ENCODE assay signal across 9 cellular contexts in genomic region chr11:47184711-47185304, GRCh38. TPM values are rescaled to one million over a fixed set of nuclear protein-coding genes. Genes with fewer than 3 reads are reported as not detected.
A peak's percentile ranks its signal among the peaks of the same experiment; 100 is the strongest.
DNase-seq lines count a peak whose midpoint lies in the region; ATAC-seq and TF ChIP-seq lines count a peak whose summit lies in the region.
"Had no signal": no experiment of that assay in that cellular context is flagged by ENCODE, and none has a peak within 500 bp of the region (broad histone marks: within the 10 kb centered on the region; RNA-seq: fewer than 3 reads in every experiment).

No MANE protein-coding gene starts in this region.

- H3K4me3 ChIP-seq in KMS-11 (IDR thresholded peaks at IDR 0.05; ENCODE audit: insufficient read depth, low read depth, low read length), result no peak overlapping the region
- H3K4me3 ChIP-seq in mammary epithelial cell (replicated peaks in 1 of 3; ENCODE audit: insufficient read depth in 1 of 3, low read depth in 2 of 3, low read length in 3 of 3), result peak overlapping the region; percentile 46 to 84 (median 62)
- H3K4me3 ChIP-seq in stomach smooth muscle (ENCODE audit: low read length in 2 of 2), result peak overlapping the region; percentile 81 to 84
- no peak overlapping the region for H3K4me3 ChIP-seq in OCI-LY7 (ENCODE audit: low read depth, low read length, poor library complexity, severe bottlenecking)

- intact Hi-C loops in mammary epithelial cell (cut with micrococcal nuclease) (loop anchor here (1.0 to 5.0 kb wide), 3 partner anchors 8 to 47 kb away; partner anchors contain the start of gene DDB2), OCI-LY7 (cut with micrococcal nuclease; ENCODE audit: unreplicated experiment) (no loop called here)

- H3K4me2 ChIP-seq in KMS-11, result peak overlapping the region; percentile 45; the same call in 1 of the 2 replicates
- peak overlapping the region; percentile 76 for H3K4me2 ChIP-seq in mammary epithelial cell (ENCODE audit: insufficient read depth, low read depth, low read length)
- H3K4me2 ChIP-seq in OCI-LY7 (ENCODE audit: low read length), result no peak overlapping the region

- no peaks in the 10 kb centered on the region for H3K36me3 ChIP-seq in KMS-11 (ENCODE audit: insufficient read depth)
- H3K36me3 ChIP-seq in mammary epithelial cell (ENCODE audit: insufficient read depth, low read length), result no peaks in the 10 kb centered on the region
- peaks cover 9 to 11% of the 10 kb centered on the region in 2 donors for H3K36me3 ChIP-seq in stomach smooth muscle (ENCODE audit: control insufficient read depth in 2 of 2, insufficient read depth in 2 of 2, low read length in 2 of 2)
- no peaks in the 10 kb centered on the region for H3K36me3 ChIP-seq in OCI-LY7 (ENCODE audit: insufficient read depth, low read length)

- POLR2A ChIA-PET in OCI-LY7 (lab: Charles Lee), result interaction anchor here (0.6 kb wide), 2 partner anchors 29 to 338 kb away, joined by 3 to 4 read pairs; no protein-coding TSS in a partner anchor

- dilution Hi-C loops in mammary epithelial cell (cut with HindIII; ENCODE audit: low sequenced_read_pairs), result loop anchor here (5.0 kb wide), 5 partner anchors 47 to 147 kb away; partner anchors contain the start of gene NR1H3

- H3K27me3 ChIP-seq in KMS-11 (ENCODE audit: insufficient read depth, low read depth) (peaks cover 28% of the 10 kb centered on the region; the same call in 1 of the 2 replicates), mammary epithelial cell (ENCODE audit: insufficient read depth, low read length) (no peaks in the 10 kb centered on the region), layer of hippocampus (ENCODE audit: control insufficient read depth, insufficient read depth, low read length) (no peaks in the 10 kb centered on the region), stomach smooth muscle (ENCODE audit: control insufficient read depth in 1 of 2, insufficient read depth in 2 of 2, low read length in 2 of 2) (no peaks in the 10 kb centered on the region)

- no peaks in the 10 kb centered on the region for H4K20me1 ChIP-seq in KMS-11 (ENCODE audit: insufficient read depth)
- no peaks in the 10 kb centered on the region for H4K20me1 ChIP-seq in mammary epithelial cell (ENCODE audit: insufficient read depth, low read length)
- no peaks in the 10 kb centered on the region for H4K20me1 ChIP-seq in OCI-LY7 (ENCODE audit: insufficient read depth, low read length)

- H3K4me1 ChIP-seq in KMS-11 (ENCODE audit: low read depth, poor library complexity, severe bottlenecking) (peaks cover 13% of the 10 kb centered on the region), mammary epithelial cell (ENCODE audit: insufficient read depth, low read length) (peaks cover 36% of the 10 kb centered on the region), stomach smooth muscle (ENCODE audit: control insufficient read depth, insufficient read depth, low read length) (peaks cover 67% of the 10 kb centered on the region), OCI-LY7 (ENCODE audit: insufficient read depth, low read length, poor library complexity, severe bottlenecking) (peaks cover 9% of the 10 kb centered on the region)

- DNase-seq in mammary epithelial cell, result no peak
- DNase-seq in OCI-LY7 (ENCODE audit: low spot score), result no peak
- DNase-seq in omental fat pad (ENCODE audit: low spot score), result no peak
- DNase-seq in stimulated activated CD4-positive, alpha-beta T cell treated with anti-CD3 and anti-CD28 coated beads, Interleukin-2, amount 100 ng/mL, for 48 hours, result no peak
- DNase-seq: foreskin melanocyte had no signal

- H3K9me3 ChIP-seq in mammary epithelial cell (replicated peaks; ENCODE audit: insufficient read depth, low read length), result no peaks in the 10 kb centered on the region
- H3K9me3 ChIP-seq in stomach smooth muscle (ENCODE audit: control insufficient read depth in 2 of 2, low read length in 2 of 2), result no peaks in the 10 kb centered on the region
- no peaks in the 10 kb centered on the region for H3K9me3 ChIP-seq in OCI-LY7 (ENCODE audit: low read length)

- H3K9me2 ChIP-seq in OCI-LY7 (ENCODE audit: insufficient read depth, low read length), result no peaks in the 10 kb centered on the region

- no peak overlapping the region for H3K27ac ChIP-seq in KMS-11
- H3K27ac ChIP-seq in mammary epithelial cell (ENCODE audit: insufficient read depth, low read depth, low read length), result peak overlapping the region; percentile 74
- H3K27ac ChIP-seq in layer of hippocampus (ENCODE audit: low read depth, low read length), result peak overlapping the region; percentile 96
- peak overlapping the region; percentile 93 for H3K27ac ChIP-seq in stomach smooth muscle (ENCODE audit: low read length)
- H3K27ac ChIP-seq in OCI-LY7 (ENCODE audit: low read depth, low read length, poor library complexity, severe bottlenecking), result no peak overlapping the region

- BruUV-seq in mammary epithelial cell (replicated peaks; lab: Mats Ljungman, UMichigan), result no TSS peak
- no TSS peak for BruUV-seq in OCI-LY7 (replicated peaks; lab: Mats Ljungman, UMichigan)

- no peak overlapping the region for H3K9ac ChIP-seq in KMS-11
- peak overlapping the region; percentile 70 for H3K9ac ChIP-seq in mammary epithelial cell (ENCODE audit: insufficient read depth, low read length)
- peak overlapping the region; percentile 68 to 78 for H3K9ac ChIP-seq in stomach smooth muscle (ENCODE audit: low read length in 2 of 2)

- H2AFZ ChIP-seq in KMS-11 (ENCODE audit: low read depth) (no peak overlapping the region), mammary epithelial cell (ENCODE audit: low read depth, low read length) (peak overlapping the region; percentile 84), OCI-LY7 (ENCODE audit: low read length) (no peak overlapping the region)

- in situ Hi-C loops in mammary epithelial cell (cut with MboI; ENCODE audit: low sequenced_read_pairs in 2 of 2), result no loop called here

- CTCF ChIA-PET in mammary epithelial cell (lab: Charles Lee; ENCODE audit: low non-redundant PET) (interaction anchor here (0.6 to 1.1 kb wide), 3 partner anchors 9 to 170 kb away, joined by 3 read pairs; no protein-coding TSS in a partner anchor), OCI-LY7 (lab: Charles Lee; ENCODE audit: unreplicated experiment) (no interaction called here)

- no peak for TF ChIP-seq CTCF in KMS-11 (conservative IDR thresholded peaks at IDR 0.05; ENCODE audit: low read depth, low read length)
- TF ChIP-seq CTCF in mammary epithelial cell (conservative IDR thresholded peaks at IDR 0.05 in 1 of 2, IDR thresholded peaks at IDR 0.05 in 1 of 2; ENCODE audit: extremely low read depth in 1 of 2, insufficient read depth in 1 of 2, low read depth in 1 of 2, low read length in 2 of 2), result no peak
- TF ChIP-seq CTCF in OCI-LY7 (conservative IDR thresholded peaks at IDR 0.05; ENCODE audit: low read length), result no peak
- TF ChIP-seq CTCF in omental fat pad (IDR thresholded peaks at IDR 0.05), result no peak

- H3K79me2 ChIP-seq in KMS-11 (ENCODE audit: insufficient read depth, low read depth) (no peaks in the 10 kb centered on the region), mammary epithelial cell (ENCODE audit: insufficient read depth, low read length) (peaks cover 49% of the 10 kb centered on the region), OCI-LY7 (ENCODE audit: insufficient read depth, low read depth, low read length) (no peaks in the 10 kb centered on the region)

- 11% methylated on average over 10 of the region's 13 CpGs for WGBS in mammary epithelial cell (ENCODE audit: low coverage, missing lambda C conversion rate)

- ATAC-seq in omental fat pad (ENCODE audit: low FRiP score), result no peak
- ATAC-seq in HG03039 (IDR thresholded peaks at IDR 0.05; ENCODE audit: unreplicated experiment), result no peak

RNA-seq across cellular contexts. Expression of gene PACSIN3, which starts 1.4 kb away (rescaled TPM):
- 10 to 100 TPM; 20.7 to 53.4 TPM for total RNA-seq in mammary epithelial cell
- polyA plus RNA-seq in mammary epithelial cell, result 39.5 TPM
- 32.1 TPM for polyA minus RNA-seq in mammary epithelial cell
- total RNA-seq in OCI-LY7 (2014; rRNA removed; shearing (Covaris generic)), result not detected in 2 replicates
- total RNA-seq in OCI-LY7 (2022), result not detected in 2 replicates
- total RNA-seq in omental fat pad, result 10 to 100 TPM; 11.2 to 47.4 (median 16.8) TPM

RNA-seq across cellular contexts. Expression of gene ARFGAP2, which starts 8.1 kb away (rescaled TPM):
- total RNA-seq in mammary epithelial cell (100 to 1,000 TPM in 1 of 2 donors, 10 to 100 TPM in 1; 83.0 to 120 TPM), OCI-LY7 (2022) (126 and 135 TPM in 2 replicates), omental fat pad (100 to 1,000 TPM in 3 of 4 donors, 10 to 100 TPM in 1; 82.3 to 179 (median 108) TPM)
- polyA plus RNA-seq in mammary epithelial cell, result 87.5 TPM
- 107 TPM for polyA minus RNA-seq in mammary epithelial cell
- 116 and 136 TPM in 2 replicates for total RNA-seq in OCI-LY7 (2014; rRNA removed; shearing (Covaris generic))

RNA-seq across cellular contexts. Expression of gene DDB2, which starts 30.0 kb away (rescaled TPM):
- total RNA-seq in mammary epithelial cell (100 to 1,000 TPM in 1 of 2 donors, 10 to 100 TPM in 1; 43.0 to 101 TPM), OCI-LY7 (2022) (36.0 and 39.4 TPM in 2 replicates), omental fat pad (10 to 100 TPM; 12.1 to 27.6 (median 14.2) TPM)
- polyA plus RNA-seq in mammary epithelial cell, result 94.6 TPM
- polyA minus RNA-seq in mammary epithelial cell, result 71.6 TPM
- total RNA-seq in OCI-LY7 (2014; rRNA removed; shearing (Covaris generic)), result 15.6 and 19.9 TPM in 2 replicates

Comparison
In these comparisons a context has a peak if more than half of its experiments do, and no peak if none do; other contexts are left out.
1. H3K27ac ChIP-seq: peak in mammary epithelial cell (single experiment), layer of hippocampus (single experiment) and stomach smooth muscle (single experiment); none in KMS-11 (single experiment) and OCI-LY7 (single experiment).
2. H3K4me3 ChIP-seq: peak in mammary epithelial cell (3 of 3) and stomach smooth muscle (2 of 2); none in KMS-11 (single experiment) and OCI-LY7 (single experiment).
3. RNA of gene PACSIN3, which starts 1.4 kb away (total RNA-seq): 20.7 to 53.4 TPM in mammary epithelial cell and 11.2 to 47.4 TPM in omental fat pad; not detected in OCI-LY7; every median in the first group is over 4 times any median in the second.